ENCODE assay signal across 8 cellular contexts in genomic region chr2:184597996-184598312, GRCh38. TPM values are rescaled to one million over a fixed set of nuclear protein-coding genes. Genes with fewer than 3 reads are reported as not detected.
DNase-seq lines count a peak whose midpoint lies in the region; ATAC-seq and TF ChIP-seq lines count a peak whose summit lies in the region.

No MANE protein-coding gene starts in this region.

- peak overlapping the region; percentile 92 for H3K4me2 ChIP-seq in GM23248 (ENCODE audit: unreplicated experiment)

- H3K27me3 ChIP-seq in GM23248 (replicated peaks; ENCODE audit: insufficient read depth) (no peaks in the 10 kb centered on the region), RWPE2 (ENCODE audit: insufficient read depth, poor library complexity, severe bottlenecking) (peaks cover 43% of the 10 kb centered on the region), right cardiac atrium (ENCODE audit: control insufficient read depth, insufficient read depth) (no peaks in the 10 kb centered on the region)

- no peaks in the 10 kb centered on the region for H3K36me3 Mint-ChIP-seq in stimulated activated memory B cell treated with anti-CD40 and anti-IgM and Interleukin-4, amounts not matched to agents 10 μg/mL and 1 μg/mL and 100 μg/mL, for 72 hours

- peak overlapping the region; percentile 77 for H3K4me3 Mint-ChIP-seq in stimulated activated memory B cell treated with anti-CD40 and anti-IgM and Interleukin-4, amounts not matched to agents 10 μg/mL and 1 μg/mL and 100 μg/mL, for 72 hours

- H3K4me1 Mint-ChIP-seq in stimulated activated memory B cell treated with anti-CD40 and anti-IgM and Interleukin-4, amounts not matched to agents 10 μg/mL and 1 μg/mL and 100 μg/mL, for 72 hours = peaks cover 24% of the 10 kb centered on the region

- TF ChIP-seq CTCF in RWPE2 (IDR thresholded peaks at IDR 0.05; ENCODE audit: poor library complexity, severe bottlenecking) = no peak

- peak overlapping the region; percentile 96 for H2AFZ ChIP-seq in GM23248

- DNase-seq in GM23248 (no peak), RWPE2 (ENCODE audit: low spot score) (no peak), right cardiac atrium (no peak), NCI-H1092 (lab: John Stamatoyannopoulos, UW) (no peak), G401 (ENCODE audit: low spot score) (no peak), NOMO-1 treated with DMSO at 0.1 percent for 48 hours (lab: John Stamatoyannopoulos, UW; ENCODE audit: unreplicated experiment) (no peak)

- no peaks in the 10 kb centered on the region for H4K20me1 ChIP-seq in GM23248 (ENCODE audit: insufficient read depth)

- H3F3A ChIP-seq in GM23248 (ENCODE audit: insufficient read depth) = peaks cover 26% of the 10 kb centered on the region

- H3K27ac Mint-ChIP-seq in stimulated activated memory B cell treated with anti-CD40 and anti-IgM and Interleukin-4, amounts not matched to agents 10 μg/mL and 1 μg/mL and 100 μg/mL, for 72 hours = peak overlapping the region; percentile 75

- H3K9me3 Mint-ChIP-seq in stimulated activated memory B cell treated with anti-CD40 and anti-IgM and Interleukin-4, amounts not matched to agents 10 μg/mL and 1 μg/mL and 100 μg/mL, for 72 hours = no peaks in the 10 kb centered on the region

- H3K27ac ChIP-seq in GM23248 (peak overlapping the region; percentile 61), RWPE2 (ENCODE audit: poor library complexity, severe bottlenecking) (no peak overlapping the region), right cardiac atrium (ENCODE audit: low read length) (no peak overlapping the region)

- WGBS in GM23248 (ENCODE audit: low coverage in 1 of 2, low lambda C conversion rate in 2 of 2, missing lambda C conversion rate in 2 of 2), 2 experiments = 1% methylated on average over 15 to 19 of the region's 19 CpGs
- under 1% methylated on average over 19 of the region's 19 CpGs for WGBS in right cardiac atrium

- in situ Hi-C loops in GM23248 (cut with MboI) (no loop called here), G401 (cut with HindIII; ENCODE audit: low sequenced_read_pairs) (no loop called here)

- H3K79me2 ChIP-seq in GM23248 (ENCODE audit: insufficient read depth) = peaks cover 15% of the 10 kb centered on the region

- H3K9me3 ChIP-seq in GM23248 (ENCODE audit: low read depth) (no peaks in the 10 kb centered on the region), RWPE2 (ENCODE audit: severe bottlenecking) (no peaks in the 10 kb centered on the region), right cardiac atrium (ENCODE audit: control insufficient read depth, low read length) (no peaks in the 10 kb centered on the region)

- H3K9ac ChIP-seq in GM23248 = peak overlapping the region; percentile 84

- H3K4me1 ChIP-seq in GM23248 (ENCODE audit: insufficient read depth) = peaks cover 23% of the 10 kb centered on the region
- H3K4me1 ChIP-seq in RWPE2 (ENCODE audit: insufficient read depth, poor library complexity, severe bottlenecking) = peaks cover 5% of the 10 kb centered on the region
- peaks cover 3% of the 10 kb centered on the region for H3K4me1 ChIP-seq in right cardiac atrium (ENCODE audit: control insufficient read depth, insufficient read depth, low read length)

- H3K4me3 ChIP-seq in GM23248 (peak overlapping the region; percentile 92), RWPE2 (ENCODE audit: severe bottlenecking) (peak overlapping the region; percentile 45), right cardiac atrium (ENCODE audit: low read length) (peak overlapping the region; percentile 57)

- no peaks in the 10 kb centered on the region for H3K9me2 ChIP-seq in GM23248 (ENCODE audit: insufficient read depth)

- H3K36me3 ChIP-seq in GM23248 (ENCODE audit: low read depth) (no peaks in the 10 kb centered on the region), RWPE2 (ENCODE audit: low read depth) (no peaks in the 10 kb centered on the region)

- peak; percentile 10; the same call in 1 of the 3 replicates for ATAC-seq in RWPE2 (ENCODE audit: low read depth)
- ATAC-seq in right cardiac atrium = no peak
- ATAC-seq in stimulated activated memory B cell treated with anti-CD40 and anti-IgM and Interleukin-4, amounts not matched to agents 10 μg/mL and 1 μg/mL and 100 μg/mL, for 72 hours = no peak
- no peak for ATAC-seq in GM21528 (IDR thresholded peaks at IDR 0.05; ENCODE audit: low FRiP score, unreplicated experiment)

- H3K27me3 Mint-ChIP-seq in stimulated activated memory B cell treated with anti-CD40 and anti-IgM and Interleukin-4, amounts not matched to agents 10 μg/mL and 1 μg/mL and 100 μg/mL, for 72 hours = peaks cover 18% of the 10 kb centered on the region

- intact Hi-C loops in right cardiac atrium (cut with DNase I) = no loop called here

RNA-seq across cellular contexts. Expression of gene ZNF804A, which starts 0.4 kb away (rescaled TPM):
- total RNA-seq in GM23248 (2014; rRNA removed; shearing (Covaris generic)) = 0.65 and 0.76 TPM in 2 replicates
- polyA plus RNA-seq in GM23248 (2016; fragmentation: Nextera tagmentation; extraction: Ambion mirVana) (0.70 and 0.93 TPM in 2 replicates), right cardiac atrium (not detected)
- total RNA-seq in right cardiac atrium = not detected
- not detected in 2 replicates for total RNA-seq in G401 (2014; rRNA removed; shearing (Covaris generic))
